In genomic region chr22:37275134-37275533, GRCh38 we compare ENCODE assay signal across 21 cellular contexts. TPM values are rescaled to one million over a fixed set of nuclear protein-coding genes. Genes with fewer than 3 reads are reported as not detected.
DNase-seq lines count a peak whose midpoint lies in the region; ATAC-seq, FAIRE-seq and TF ChIP-seq lines count a peak whose summit lies in the region.
"Had no signal": no experiment of that assay in that cellular context is flagged by ENCODE, and none has a peak within 500 bp of the region (broad histone marks: within the 10 kb centered on the region; RNA-seq: fewer than 3 reads in every experiment).

No MANE protein-coding gene starts in this region.

- no peak for FAIRE-seq in GM12878 (lab: Jason Lieb, UNC)
- FAIRE-seq: A549 had no signal

- in situ Hi-C loops in GM12878 (cut with MboI), result no loop called here

- H3K4me3 ChIP-seq in HL-60 (replicated peaks; ENCODE audit: insufficient read depth, low read length), result no peak overlapping the region
- H3K4me3 ChIP-seq in GM12878, result no peak overlapping the region
- H3K4me3 ChIP-seq: A549, HAP-1, left lung, PC-9 had no signal

- H3K9me3 Mint-ChIP-seq in activated CD4-positive, alpha-beta T cell treated with anti-CD3 and anti-CD28 coated beads, Interleukin-2, amount 10 ng/mL, durations not matched to agents 24 days and 14 days, result no peaks in the 10 kb centered on the region
- H3K9me3 Mint-ChIP-seq: CD4-positive, alpha-beta T cell; central memory CD8-positive, alpha-beta T cell; type B pancreatic cell had no signal

- no peak for ATAC-seq in GM12878
- ATAC-seq: A549 had no signal

- peak overlapping the region; percentile 17 for H3K4me2 ChIP-seq in GM12878 (ENCODE audit: control insufficient read depth, insufficient read depth)
- H3K4me2 ChIP-seq: A549, PC-9 had no signal

- no TSS peak for BruUV-seq in GM12878 (replicated peaks; lab: Mats Ljungman, UMichigan)

- CTCF ChIA-PET in GM12878 (lab: Yijun Ruan, JAX), result interaction anchor here (0.6 to 9.6 kb wide), 4 partner anchors 6 to 1293 kb away, joined by 3 to 124 read pairs (median 32); partner anchors contain the start of gene CYTH4

- no peak for TF ChIP-seq EP300 in GM12878 (IDR thresholded peaks at IDR 0.05; ENCODE audit: borderline replicate concordance in 1 of 2, control insufficient read depth in 1 of 2, low read depth in 2 of 2, low read length in 2 of 2)

- no peak for TF ChIP-seq CTCF in HL-60 (IDR thresholded peaks at IDR 0.05; ENCODE audit: insufficient read depth, low read length)
- TF ChIP-seq CTCF in GM12878 (IDR thresholded peaks at IDR 0.05 in 2 of 3, conservative IDR thresholded peaks at IDR 0.05 in 1 of 3; ENCODE audit: control insufficient read depth in 2 of 3, extremely low read depth in 1 of 3, insufficient read depth in 1 of 3, low read depth in 3 of 3, low read length in 3 of 3), result no peak

- H3K27ac Mint-ChIP-seq in activated CD4-positive, alpha-beta T cell treated with anti-CD3 and anti-CD28 coated beads, Interleukin-2, amount 10 ng/mL, durations not matched to agents 24 days and 14 days, result peak overlapping the region; percentile 68
- H3K27ac Mint-ChIP-seq: CD4-positive, alpha-beta T cell; type B pancreatic cell had no signal

- no peak for TF ChIP-seq RAD21 in GM12878 (IDR thresholded peaks at IDR 0.05; ENCODE audit: insufficient read depth, low read depth, low read length)

- peaks cover 2% of the 10 kb centered on the region for H3K36me3 Mint-ChIP-seq in activated CD4-positive, alpha-beta T cell treated with anti-CD3 and anti-CD28 coated beads, Interleukin-2, amount 10 ng/mL, durations not matched to agents 24 days and 14 days (ENCODE audit: low read depth)
- H3K36me3 Mint-ChIP-seq: type B pancreatic cell had no signal

- no peak for TF ChIP-seq POLR2A in GM12878 (IDR thresholded peaks at IDR 0.05; ENCODE audit: low read depth, low read length)

- no peaks in the 10 kb centered on the region for H3K36me3 ChIP-seq in GM12878 (ENCODE audit: control insufficient read depth in 2 of 2, insufficient read depth in 2 of 2, low read length in 1 of 2)
- H3K36me3 ChIP-seq: HAP-1, left lung had no signal

- no peaks in the 10 kb centered on the region for H3K27me3 Mint-ChIP-seq in activated CD4-positive, alpha-beta T cell treated with anti-CD3 and anti-CD28 coated beads, Interleukin-2, amount 10 ng/mL, durations not matched to agents 24 days and 14 days
- H3K27me3 Mint-ChIP-seq: CD4-positive, alpha-beta T cell; central memory CD8-positive, alpha-beta T cell had no signal

- H3K79me2 ChIP-seq in GM12878 (ENCODE audit: control insufficient read depth, insufficient read depth, low read length), result no peaks in the 10 kb centered on the region

- H3K4me1 ChIP-seq in GM12878 (ENCODE audit: control insufficient read depth, insufficient read depth, low read length), result peaks cover 27% of the 10 kb centered on the region
- H3K4me1 ChIP-seq: A549, HAP-1 had no signal

- H3K4me3 Mint-ChIP-seq in activated CD4-positive, alpha-beta T cell treated with anti-CD3 and anti-CD28 coated beads, Interleukin-2, amount 10 ng/mL, durations not matched to agents 24 days and 14 days, result no peak overlapping the region
- H3K4me3 Mint-ChIP-seq: CD4-positive, alpha-beta T cell; central memory CD8-positive, alpha-beta T cell; type B pancreatic cell had no signal

- WGBS in GM12878 (ENCODE audit: insufficient coverage, insufficient replicate concordance, low lambda C conversion rate, missing lambda C conversion rate), result 92% methylated on average over 11 of the region's 11 CpGs

- RAD21 ChIA-PET in GM12878 (lab: Charles Lee; ENCODE audit: unreplicated experiment), result interaction anchor here (1.6 to 1.7 kb wide), 2 partner anchors 19 to 33 kb away, joined by 3 read pairs; no protein-coding TSS in a partner anchor

- H3K9ac ChIP-seq in GM12878 (ENCODE audit: control insufficient read depth, insufficient read depth, low read length), result no peak overlapping the region

- intact Hi-C loops in activated CD4-positive, alpha-beta T cell treated with anti-CD3 and anti-CD28 coated beads, Interleukin-2, amount 10 ng/mL, durations not matched to agents 24 days and 14 days (cut with micrococcal nuclease), result no loop called here
- intact Hi-C loops in GM12878 (cut with micrococcal nuclease; ENCODE audit: unreplicated experiment), result no loop called here
- intact Hi-C loops in posterior vena cava (cut with DNase I), result no loop called here

- H3K27ac ChIP-seq in HL-60 (replicated peaks), result peak overlapping the region; percentile 70
- H3K27ac ChIP-seq in GM12878 (ENCODE audit: control insufficient read depth, insufficient read depth), result no peak overlapping the region; the same call in 1 of the 2 replicates
- H3K27ac ChIP-seq: A549, PC-9 had no signal

- H3K27me3 ChIP-seq in HL-60 (ENCODE audit: insufficient read depth, poor library complexity, severe bottlenecking) (no peaks in the 10 kb centered on the region), GM12878 (replicated peaks in 1 of 2; ENCODE audit: control insufficient read depth in 2 of 2, insufficient read depth in 2 of 2, low read length in 1 of 2) (no peaks in the 10 kb centered on the region)

- no peak overlapping the region for H2AFZ ChIP-seq in GM12878 (ENCODE audit: control insufficient read depth, low read depth, low read length)
- H2AFZ ChIP-seq: PC-9 had no signal

- POLR2A ChIA-PET in GM12878 (lab: Charles Lee), result interaction anchor here (1.0 to 1.3 kb wide), 2 partner anchors 8 to 35 kb away, joined by 3 read pairs; partner anchors contain the start of gene CYTH4

- no peaks in the 10 kb centered on the region for H3K9me3 ChIP-seq in GM12878 (replicated peaks; ENCODE audit: control insufficient read depth, insufficient read depth, low read length)
- H3K9me3 ChIP-seq: A549, HAP-1, left lung had no signal

- no peak for DNase-seq in activated CD4-positive, alpha-beta T cell treated with anti-CD3 and anti-CD28 coated beads, Interleukin-2, amount 10 ng/mL, durations not matched to agents 24 days and 14 days
- DNase-seq in activated CD4-positive, alpha-beta T cell treated with anti-CD3 and anti-CD28 coated beads for 4 hours, result no peak
- DNase-seq in HL-60 (ENCODE audit: low read depth in 1 of 2, low spot score in 1 of 2) (no peak), GM12878 (ENCODE audit: low read depth, low spot score) (no peak), posterior vena cava (ENCODE audit: low spot score) (peak; percentile 51), AG08396 (ENCODE audit: low spot score) (no peak), AG20443 (ENCODE audit: low spot score) (no peak), NCI-H510A treated with DMSO at 0.1 percent for 48 hours (lab: John Stamatoyannopoulos, UW) (no peak)
- DNase-seq: activated CD8-positive, alpha-beta memory T cell treated with anti-CD3 and anti-CD28 coated beads, Interleukin-2, amount 50 U/mL, for 4 hours; CD4-positive, alpha-beta T cell; NCI-H1417; NCI-H82; occipital lobe; PC-9; stimulated activated naive CD4-positive, alpha-beta T cell had no signal

- peaks cover 51% of the 10 kb centered on the region for H3K4me1 Mint-ChIP-seq in activated CD4-positive, alpha-beta T cell treated with anti-CD3 and anti-CD28 coated beads, Interleukin-2, amount 10 ng/mL, durations not matched to agents 24 days and 14 days

- SMC1A ChIA-PET in GM12878 (lab: Charles Lee; ENCODE audit: uncharacterized antibody, unreplicated experiment), result interaction anchor here (0.8 to 1.3 kb wide), 2 partner anchors 8 to 35 kb away, joined by 3 to 5 read pairs; no protein-coding TSS in a partner anchor

- no peaks in the 10 kb centered on the region for H4K20me1 ChIP-seq in GM12878 (ENCODE audit: control insufficient read depth, insufficient read depth)

TF ChIP-seq in GM12878, 131 proteins besides CTCF, POLR2A, EP300 and RAD21:
- TF ChIP-seq YY1 (IDR thresholded peaks at IDR 0.05; ENCODE audit: low read depth, low read length), result no peak

RNA-seq across cellular contexts. Expression of gene CYTH4, which starts 7.2 kb away (rescaled TPM):
- 43.5 and 44.9 TPM in 2 replicates for total RNA-seq in activated CD4-positive, alpha-beta T cell treated with anti-CD3 and anti-CD28 coated beads, Interleukin-2, amount 10 ng/mL, durations not matched to agents 24 days and 14 days
- total RNA-seq in GM12878 (2013; cell fraction: nucleolus; rRNA removed), result 94.2 and 114 TPM in 2 replicates
- 23.2 TPM in 2 replicates for total RNA-seq in GM12878 (2014; rRNA removed)
- total RNA-seq in GM12878 (2014; rRNA removed; fragmentation: Illumina TruSeq; extraction: Trizol), result 17.2 and 18.3 TPM in 2 replicates
- 25.8 and 26.0 TPM in 2 replicates for total RNA-seq in GM12878 (2021)
- polyA plus RNA-seq in GM12878 (2011; ENCODE audit: low read depth), result 7.0 TPM
- polyA plus RNA-seq in GM12878 (2011; rRNA removed), result 19.4 and 24.1 TPM in 2 replicates
- 22.7 and 30.1 TPM in 2 replicates for polyA plus RNA-seq in GM12878 (2011; cell fraction: cytosol; rRNA removed)
- 148 and 167 TPM in 2 replicates for polyA plus RNA-seq in GM12878 (2011; cell fraction: nucleus; rRNA removed)
- polyA plus RNA-seq in GM12878 (2012), result 15.7 and 21.2 TPM in 2 replicates
- 9.1 and 16.6 TPM in 2 replicates for polyA plus RNA-seq in GM12878 (2014; fragmentation: Illumina TruSeq; extraction: Trizol)
- polyA plus RNA-seq in GM12878 (2014; fragmentation: Nextera tagmentation; extraction: Ambion mirVana), result 1 to 10 TPM; 1.5 to 1.8 TPM
- polyA plus RNA-seq in GM12878 (2014; rRNA removed), result 23.6 and 27.3 TPM in 2 replicates
- polyA plus RNA-seq in GM12878 (2016; fragmentation: Nextera tagmentation; extraction: Ambion mirVana), result 10 to 100 TPM; 12.4 TPM
- 14.9 and 23.6 TPM in 2 replicates for polyA minus RNA-seq in GM12878 (2011; rRNA and poly(A)+ RNA removed)
- 5.5 and 6.7 TPM in 2 replicates for polyA minus RNA-seq in GM12878 (2011; cell fraction: cytosol; rRNA and poly(A)+ RNA removed)
- polyA minus RNA-seq in GM12878 (2011; cell fraction: nucleus; rRNA and poly(A)+ RNA removed), result 23.1 and 31.4 TPM in 2 replicates
- total RNA-seq in posterior vena cava, result 10 to 100 TPM; 20.7 to 31.7 TPM
- total RNA-seq: PC-9 had no signal
- polyA plus RNA-seq: fibroblast of lung had no signal

RNA-seq across cellular contexts. Expression of gene RAC2, which starts 31.1 kb away (rescaled TPM):
- total RNA-seq in activated CD4-positive, alpha-beta T cell treated with anti-CD3 and anti-CD28 coated beads, Interleukin-2, amount 10 ng/mL, durations not matched to agents 24 days and 14 days, result 519 and 540 TPM in 2 replicates
- 143 and 150 TPM in 2 replicates for total RNA-seq in GM12878 (2013; cell fraction: nucleolus; rRNA removed)
- total RNA-seq in GM12878 (2014; rRNA removed) (251 and 282 TPM in 2 replicates), GM12878 (2014; rRNA removed; fragmentation: Illumina TruSeq; extraction: Trizol) (135 and 149 TPM in 2 replicates), GM12878 (2021) (382 and 386 TPM in 2 replicates), posterior vena cava (10 to 100 TPM; 12.9 to 17.5 TPM)
- 314 TPM for polyA plus RNA-seq in GM12878 (2011; ENCODE audit: low read depth)
- polyA plus RNA-seq in GM12878 (2011; rRNA removed) (84.4 and 296 TPM in 2 replicates), GM12878 (2014; fragmentation: Illumina TruSeq; extraction: Trizol) (166 and 339 TPM in 2 replicates), GM12878 (2014; fragmentation: Nextera tagmentation; extraction: Ambion mirVana) (100 to 1,000 TPM; 102 to 108 TPM), GM12878 (2014; rRNA removed) (313 and 369 TPM in 2 replicates), GM12878 (2016; fragmentation: Nextera tagmentation; extraction: Ambion mirVana) (100 to 1,000 TPM; 320 to 330 TPM)
- polyA plus RNA-seq in GM12878 (2011; cell fraction: cytosol; rRNA removed), result 317 and 416 TPM in 2 replicates
- polyA plus RNA-seq in GM12878 (2011; cell fraction: nucleus; rRNA removed), result 561 and 566 TPM in 2 replicates
- 512 and 607 TPM in 2 replicates for polyA plus RNA-seq in GM12878 (2012)
- 200 and 233 TPM in 2 replicates for polyA minus RNA-seq in GM12878 (2011; rRNA and poly(A)+ RNA removed)
- polyA minus RNA-seq in GM12878 (2011; cell fraction: cytosol; rRNA and poly(A)+ RNA removed), result 155 and 158 TPM in 2 replicates
- 185 and 303 TPM in 2 replicates for polyA minus RNA-seq in GM12878 (2011; cell fraction: nucleus; rRNA and poly(A)+ RNA removed)
- total RNA-seq: occipital lobe had no signal

Comparison
In these comparisons a context has a peak if more than half of its experiments do, and no peak if none do; other contexts are left out.
1. RNA of gene RAC2, which starts 31.1 kb away (total RNA-seq): 519 to 540 TPM in activated CD4-positive, alpha-beta T cell treated with anti-CD3 and anti-CD28 coated beads, Interleukin-2, amount 10 ng/mL, durations not matched to agents 24 days and 14 days and 135 to 386 TPM in GM12878; 12.9 to 17.5 TPM in posterior vena cava; every median in the first group is over 4 times any median in the second.